ENCODE assay signal across 27 cellular contexts in the genomic region with DNA sequence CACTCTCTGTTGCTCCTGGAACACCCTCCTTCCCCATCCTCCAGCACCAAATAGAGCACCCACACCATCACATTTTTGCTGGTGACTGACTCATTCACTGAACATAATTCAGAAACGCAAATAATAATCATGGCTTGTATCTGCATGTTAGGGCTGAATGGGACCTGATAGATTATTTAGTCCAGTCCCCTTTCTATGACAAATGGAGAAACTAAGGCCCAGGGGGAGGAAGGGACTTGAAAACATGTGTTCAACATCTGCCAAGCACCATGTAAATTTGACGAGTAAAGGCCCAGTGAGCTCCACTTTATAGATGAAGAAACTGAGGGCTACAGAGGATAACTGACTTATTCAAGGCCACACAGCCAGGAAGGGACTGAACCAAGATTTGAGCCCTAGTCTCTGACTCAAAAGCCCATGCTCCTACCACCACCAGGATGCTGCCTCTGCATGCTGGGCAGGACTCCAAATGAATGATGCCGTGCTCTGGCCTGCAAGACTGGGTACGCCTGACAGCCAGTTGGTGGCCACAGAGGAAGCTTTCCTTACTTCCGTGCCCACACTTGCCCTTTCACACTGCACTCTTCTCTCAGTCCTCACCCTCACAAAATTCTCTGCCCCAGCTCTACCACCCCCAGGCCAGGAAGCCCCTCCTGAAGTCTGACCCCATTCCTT.
DNase-seq lines count a peak whose midpoint lies in the region; TF ChIP-seq lines count a peak whose summit lies in the region.
"Had no signal": no experiment of that assay in that cellular context is flagged by ENCODE, and none has a peak within 500 bp of the region (broad histone marks: within the 10 kb centered on the region; RNA-seq: fewer than 3 reads in every experiment).

No MANE protein-coding gene starts in this region.

- no peak overlapping the region for H3K4me3 Mint-ChIP-seq in Caco-2 (ENCODE audit: unreplicated experiment)
- H3K4me3 Mint-ChIP-seq: CD8-positive, alpha-beta memory T cell; IgD-negative memory B cell; mesothelial cell of epicardium; natural killer cell treated with Interleukin-12 subunit alpha and Interleukin-12 subunit beta and Interleukin-15 and Interleukin-18, amount 100 ng/mL, for 72 hours; T-helper 2 cell treated with Interferon-gamma antibody and Interleukin-4, amounts not matched to agents 5 μg/mL and 100 μg/mL, for 36 hours; type B pancreatic cell had no signal

- no peaks in the 10 kb centered on the region for H3K4me1 Mint-ChIP-seq in Caco-2 (ENCODE audit: low read depth, unreplicated experiment)
- H3K4me1 Mint-ChIP-seq: CD8-positive, alpha-beta memory T cell; mesothelial cell of epicardium had no signal

- H3K9me3 Mint-ChIP-seq in Caco-2 (ENCODE audit: unreplicated experiment) = no peaks in the 10 kb centered on the region
- H3K9me3 Mint-ChIP-seq: CD8-positive, alpha-beta memory T cell; mesothelial cell of epicardium; natural killer cell treated with Interleukin-12 subunit alpha and Interleukin-12 subunit beta and Interleukin-15 and Interleukin-18, amount 100 ng/mL, for 72 hours; T-helper 2 cell treated with Interferon-gamma antibody and Interleukin-4, amounts not matched to agents 5 μg/mL and 100 μg/mL, for 36 hours; type B pancreatic cell had no signal

- CTCF ChIA-PET in Caco-2 (lab: Charles Lee) = no interaction called here

- POLR2A ChIA-PET in Caco-2 (lab: Charles Lee) = no interaction called here

- H3K4me1 ChIP-seq in Caco-2 = no peaks in the 10 kb centered on the region

- intact Hi-C loops in Caco-2 (cut with micrococcal nuclease; ENCODE audit: unreplicated experiment) = no loop called here

- H3K9me3 ChIP-seq in Caco-2 = no peaks in the 10 kb centered on the region
- H3K9me3 ChIP-seq: heart left ventricle had no signal

- no peaks in the 10 kb centered on the region for H3K27me3 Mint-ChIP-seq in Caco-2 (ENCODE audit: insufficient read depth, unreplicated experiment)
- H3K27me3 Mint-ChIP-seq: type B pancreatic cell had no signal

- no peak overlapping the region for H3K4me3 ChIP-seq in AG10803 (ENCODE audit: low read length)
- no peak overlapping the region for H3K4me3 ChIP-seq in fibroblast of the aortic adventitia (ENCODE audit: low read depth, low read length)
- H3K4me3 ChIP-seq in Caco-2 (ENCODE audit: low read depth, low read length) = no peak overlapping the region
- H3K4me3 ChIP-seq: cardiac muscle cell, heart left ventricle had no signal

- DNase-seq in AG10803 (ENCODE audit: low read depth) (peak; percentile 48), GM03348 (ENCODE audit: low spot score) (peak; percentile 24), astrocyte of the hippocampus (ENCODE audit: low read depth, low spot score) (peak; percentile 58), fibroblast of the aortic adventitia (ENCODE audit: low read depth) (peak; percentile 16), D341Med (ENCODE audit: low spot score) (no peak), NCI-H1105 (lab: John Stamatoyannopoulos, UW) (no peak), Caco-2 (no peak), SKM-1 (lab: John Stamatoyannopoulos, UW; ENCODE audit: unreplicated experiment) (no peak)
- DNase-seq: activated CD4-positive, alpha-beta T cell treated with anti-CD3 and anti-CD28 coated beads for 48 hours; activated naive CD4-positive, alpha-beta T cell; activated T-cell treated with anti-CD3 and anti-CD28 coated beads, Interleukin-2, amount 50 U/mL, for 48 hours; AML-193; CD8-positive, alpha-beta memory T cell; cortex of kidney; DMS79 treated with DMSO at 0.1 percent for 48 hours; NCI-H1417 treated with DMSO at 0.1 percent for 48 hours; NCI-H510A; NK-92 treated with Interleukin-12 subunit alpha and Interleukin-12 subunit beta, amount 100 ng/mL, for 24 hours; small intestine; stimulated activated CD4-positive, alpha-beta T cell treated with anti-CD3 and anti-CD28 coated beads, Interleukin-1b, Interleukin-23, amount 100 ng/mL, for 48 hours had no signal

- no TSS peak for BruUV-seq in Caco-2 (replicated peaks; lab: Mats Ljungman, UMichigan)

- H3K27ac Mint-ChIP-seq in Caco-2 (ENCODE audit: unreplicated experiment) = no peak overlapping the region
- H3K27ac Mint-ChIP-seq: CD8-positive, alpha-beta memory T cell; IgD-negative memory B cell; mesothelial cell of epicardium; natural killer cell treated with Interleukin-12 subunit alpha and Interleukin-12 subunit beta and Interleukin-15 and Interleukin-18, amount 100 ng/mL, for 72 hours; T-helper 2 cell treated with Interferon-gamma antibody and Interleukin-4, amounts not matched to agents 5 μg/mL and 100 μg/mL, for 36 hours; type B pancreatic cell had no signal

- no peaks in the 10 kb centered on the region for H3K36me3 Mint-ChIP-seq in Caco-2 (ENCODE audit: insufficient read depth, unreplicated experiment)
- H3K36me3 Mint-ChIP-seq: CD8-positive, alpha-beta memory T cell; IgD-negative memory B cell; mesothelial cell of epicardium; natural killer cell treated with Interleukin-12 subunit alpha and Interleukin-12 subunit beta and Interleukin-15 and Interleukin-18, amount 100 ng/mL, for 72 hours; type B pancreatic cell had no signal

- H3K27me3 ChIP-seq in Caco-2 (replicated peaks; ENCODE audit: control insufficient read depth, insufficient read depth, low read length) = no peaks in the 10 kb centered on the region
- H3K27me3 ChIP-seq: cardiac muscle cell had no signal

- TF ChIP-seq CTCF in AG10803 (conservative IDR thresholded peaks at IDR 0.05; ENCODE audit: low read length) (no peak), fibroblast of the aortic adventitia (IDR thresholded peaks at IDR 0.05; ENCODE audit: insufficient read depth, low read length) (no peak), Caco-2 (IDR thresholded peaks at IDR 0.05; ENCODE audit: insufficient read depth in 1 of 2, low read depth in 1 of 2, low read length in 1 of 2, severe bottlenecking in 1 of 2, unreplicated experiment in 1 of 2) (no peak)

- no peaks in the 10 kb centered on the region for H3K36me3 ChIP-seq in Caco-2 (ENCODE audit: control insufficient read depth, insufficient read depth, low read length)
- H3K36me3 ChIP-seq: cardiac muscle cell, heart left ventricle had no signal

Comparison
In these comparisons a context has a peak if more than half of its experiments do, and no peak if none do; other contexts are left out.
1. DNase-seq: peak in AG10803 (single experiment), GM03348 (single experiment), astrocyte of the hippocampus (single experiment) and fibroblast of the aortic adventitia (single experiment); none in D341Med (single experiment), NCI-H1105 (single experiment), Caco-2 (0 of 2) and SKM-1 (single experiment).